In the genomic region with DNA sequence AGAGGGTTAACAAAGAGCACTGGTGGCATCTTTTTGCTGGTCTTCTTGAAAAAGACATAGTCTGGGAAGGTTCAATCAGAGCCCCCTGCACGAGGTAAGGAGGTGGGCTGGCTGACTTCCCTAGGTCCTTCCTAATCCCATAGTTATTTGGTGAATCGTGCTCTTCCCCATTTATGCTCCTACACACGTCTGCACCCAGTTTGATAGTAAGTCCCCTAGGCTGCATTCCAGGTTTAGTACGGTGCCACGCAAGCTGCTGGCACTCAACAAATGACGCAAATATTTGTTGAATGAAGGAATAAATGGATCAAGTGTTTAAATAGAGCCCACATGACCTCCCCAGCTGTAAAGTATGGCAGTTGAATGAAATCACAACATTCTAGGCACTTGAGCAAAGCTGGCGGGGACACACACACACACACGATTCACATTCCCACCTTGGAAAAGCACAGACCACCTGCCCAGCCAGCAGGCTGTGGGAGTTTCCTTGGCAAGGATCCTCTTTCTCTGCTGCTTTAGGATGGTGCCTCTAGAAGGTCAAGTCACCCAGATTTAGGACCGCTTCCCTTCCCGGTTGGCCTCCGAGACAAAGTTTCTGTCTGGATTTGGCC, we compare ENCODE assay signal across 10 cellular contexts. TPM values are rescaled to one million over a fixed set of nuclear protein-coding genes. Genes with fewer than 3 reads are reported as not detected.
DNase-seq lines count a peak whose midpoint lies in the region; ATAC-seq, FAIRE-seq and TF ChIP-seq lines count a peak whose summit lies in the region.
"Had no signal": no experiment of that assay in that cellular context is flagged by ENCODE, and none has a peak within 500 bp of the region (broad histone marks: within the 10 kb centered on the region; RNA-seq: fewer than 3 reads in every experiment).

No MANE protein-coding gene starts in this region.

- H3K27ac ChIP-seq in mesodermal cell (ENCODE audit: low read depth, low read length, severe bottlenecking): no peak overlapping the region
- H3K27ac ChIP-seq: neutrophil had no signal

- peaks cover 15% of the 10 kb centered on the region for H3K4me1 Mint-ChIP-seq in stimulated activated naive CD8-positive, alpha-beta T cell treated with anti-CD3 and anti-CD28 coated beads, Interleukin-15, Interleukin-2, amounts not matched to agents 100 ng/mL and 50 ng/mL, for 24 hours (ENCODE audit: low read depth)

- H3K36me3 ChIP-seq in bronchial epithelial cell (ENCODE audit: control insufficient read depth, insufficient read depth, low read length) (no peaks in the 10 kb centered on the region), mesodermal cell (ENCODE audit: control insufficient read depth, insufficient read depth, low read length) (no peaks in the 10 kb centered on the region)
- H3K36me3 ChIP-seq: neutrophil had no signal

- no peaks in the 10 kb centered on the region for H3K9me3 Mint-ChIP-seq in stimulated activated naive CD8-positive, alpha-beta T cell treated with anti-CD3 and anti-CD28 coated beads, Interleukin-15, Interleukin-2, amounts not matched to agents 100 ng/mL and 50 ng/mL, for 24 hours

- H3K27me3 Mint-ChIP-seq in stimulated activated naive CD8-positive, alpha-beta T cell treated with anti-CD3 and anti-CD28 coated beads, Interleukin-15, Interleukin-2, amounts not matched to agents 100 ng/mL and 50 ng/mL, for 24 hours: peaks cover 37% of the 10 kb centered on the region

- no peak for TF ChIP-seq CTCF in bronchial epithelial cell (IDR thresholded peaks at IDR 0.05; ENCODE audit: insufficient read depth, low read length, severe bottlenecking)

- no peak overlapping the region for H3K27ac Mint-ChIP-seq in stimulated activated naive CD8-positive, alpha-beta T cell treated with anti-CD3 and anti-CD28 coated beads, Interleukin-15, Interleukin-2, amounts not matched to agents 100 ng/mL and 50 ng/mL, for 24 hours

- no peak for ATAC-seq in stimulated activated naive CD8-positive, alpha-beta T cell treated with anti-CD3 and anti-CD28 coated beads, Interleukin-15, Interleukin-2, amounts not matched to agents 100 U/mL and 50 U/mL, for 24 hours
- no peak for ATAC-seq in HG03045 (IDR thresholded peaks at IDR 0.05; ENCODE audit: unreplicated experiment)
- no peak for ATAC-seq in HG03354 (IDR thresholded peaks at IDR 0.05; ENCODE audit: poor library complexity, severe bottlenecking, unreplicated experiment)

- peaks cover 2% of the 10 kb centered on the region for H3K4me1 ChIP-seq in mesodermal cell (ENCODE audit: control insufficient read depth, insufficient read depth, low read length, poor library complexity, severe bottlenecking)

- DNase-seq in stimulated activated naive CD8-positive, alpha-beta T cell treated with anti-CD3 and anti-CD28 coated beads, Interleukin-15, Interleukin-2, amounts not matched to agents 100 U/mL and 50 U/mL, for 24 hours: no peak
- no peak for DNase-seq in bronchial epithelial cell (ENCODE audit: low read depth)
- DNase-seq in erythroblast (lab: John Stamatoyannopoulos, UW): no peak
- no peak for DNase-seq in amygdala (lab: John Stamatoyannopoulos, UW)
- DNase-seq: activated effector memory CD4-positive, alpha-beta T cell treated with anti-CD3 and anti-CD28 coated beads, Interleukin-2, amount 50 U/mL, for 16 hours had no signal

- 15 to 45% methylated on average over 3 to 7 of the region's 11 CpGs for WGBS in mesodermal cell (ENCODE audit: insufficient coverage in 2 of 2), 2 experiments

- H3K4me3 ChIP-seq in bronchial epithelial cell (ENCODE audit: low read depth, low read length) (peak overlapping the region; percentile 32), mesodermal cell (ENCODE audit: extremely low read depth, insufficient read depth, low read length, poor library complexity, severe bottlenecking) (peak overlapping the region; percentile 29)

- peak overlapping the region; percentile 20 for H3K4me3 Mint-ChIP-seq in stimulated activated naive CD8-positive, alpha-beta T cell treated with anti-CD3 and anti-CD28 coated beads, Interleukin-15, Interleukin-2, amounts not matched to agents 100 ng/mL and 50 ng/mL, for 24 hours

- H3K27me3 ChIP-seq in bronchial epithelial cell (ENCODE audit: control insufficient read depth, insufficient read depth, low read length): peaks cover 9% of the 10 kb centered on the region

- H3K9me3 ChIP-seq in mesodermal cell (ENCODE audit: control insufficient read depth, low read length): no peaks in the 10 kb centered on the region
- H3K9me3 ChIP-seq: neutrophil had no signal

- H3K36me3 Mint-ChIP-seq in stimulated activated naive CD8-positive, alpha-beta T cell treated with anti-CD3 and anti-CD28 coated beads, Interleukin-15, Interleukin-2, amounts not matched to agents 100 ng/mL and 50 ng/mL, for 24 hours (ENCODE audit: low read depth): no peaks in the 10 kb centered on the region

- peak; percentile 7 for FAIRE-seq in bronchial epithelial cell (lab: Jason Lieb, UNC)

- TF ChIP-seq POLR2A in erythroblast (IDR thresholded peaks at IDR 0.05; ENCODE audit: low read length): no peak

RNA-seq across cellular contexts. Expression of a gene that starts 0.9 kb away (rescaled TPM):
- total RNA-seq in bronchial epithelial cell: not detected in 2 replicates
- not detected for polyA plus RNA-seq in mesodermal cell (2013, experiment 1 of 2)
- polyA plus RNA-seq in mesodermal cell (2013, experiment 2 of 2): not detected

RNA-seq across cellular contexts. Expression of a gene that starts 30.0 kb away (rescaled TPM):
- 25.0 and 25.5 TPM in 2 replicates for total RNA-seq in bronchial epithelial cell
- 18.1 TPM for polyA plus RNA-seq in mesodermal cell (2013, experiment 1 of 2)
- 18.7 TPM for polyA plus RNA-seq in mesodermal cell (2013, experiment 2 of 2)

RNA-seq across cellular contexts. Expression of a gene that starts 30.2 kb away (rescaled TPM):
- 0.26 TPM in 2 replicates for total RNA-seq in bronchial epithelial cell
- polyA plus RNA-seq in mesodermal cell (2013, experiment 1 of 2): 38.6 TPM
- 62.6 TPM for polyA plus RNA-seq in mesodermal cell (2013, experiment 2 of 2)
